30 cellular contexts compared by ENCODE assay signal in genomic region chr9:125585503-125586172, GRCh38.
"Had no signal": no experiment of that assay in that cellular context is flagged by ENCODE, and none has a peak within 500 bp of the region (broad histone marks: within the 10 kb centered on the region; RNA-seq: fewer than 3 reads in every experiment).

No MANE protein-coding gene starts in this region.

- H3K4me3 ChIP-seq: body of pancreas, esophagus squamous epithelium, left ventricle myocardium inferior, ovary, skin epidermis, thoracic aorta, uterus had no signal

- ATAC-seq: activated CD4-positive, alpha-beta T cell treated with anti-CD3 and anti-CD28 coated beads for 36 hours; body of pancreas; sciatic nerve had no signal

- H3K9me3 ChIP-seq: body of pancreas, esophagus squamous epithelium, left ventricle myocardium inferior, ovary, thoracic aorta, uterus had no signal

- H3K9me3 Mint-ChIP-seq: activated B cell treated with CpG ODN at 0.5 μM for 24 hours, type B pancreatic cell had no signal

- H3K4me3 Mint-ChIP-seq: activated B cell treated with CpG ODN at 0.5 μM for 24 hours; activated CD4-positive, alpha-beta T cell treated with anti-CD3 and anti-CD28 coated beads for 36 hours; activated naive CD8-positive, alpha-beta T cell; naive B cell; nephron progenitor cell; stimulated activated naive CD8-positive, alpha-beta T cell treated with anti-CD3 and anti-CD28 coated beads, Interleukin-15, Interleukin-2, amounts not matched to agents 100 ng/mL and 50 ng/mL, for 24 hours; type B pancreatic cell had no signal

- H3K36me3 ChIP-seq: ovary, uterus had no signal

- H3K27ac ChIP-seq: body of pancreas, epithelial cell of prostate, esophagus squamous epithelium, left ventricle myocardium inferior, ovary, skin epidermis, thoracic aorta, uterus had no signal

- H3K27me3 ChIP-seq: body of pancreas, esophagus squamous epithelium, ovary, uterus had no signal

- DNase-seq: activated B cell treated with CpG ODN at 0.5 μM for 24 hours; activated CD4-positive, alpha-beta T cell treated with anti-CD3 and anti-CD28 coated beads for 36 hours; activated CD4-positive, alpha-beta T cell treated with anti-CD3 and anti-CD28 coated beads, Interleukin-2, amount 50 U/mL, for 4 hours; activated CD8-positive, alpha-beta memory T cell treated with anti-CD3 and anti-CD28 coated beads, Interleukin-2, amount 50 U/mL, for 4 hours; activated effector memory CD4-positive, alpha-beta T cell treated with Interleukin-2 at 50 U/mL for 16 hours; activated naive CD4-positive, alpha-beta T cell treated with Interleukin-2 at 50 U/mL for 16 hours; activated T-cell treated with anti-CD3 and anti-CD28 coated beads, Interleukin-2, amount 50 U/mL, for 48 hours; aorta; body of pancreas; dermis blood vessel endothelial cell; effector CD4-positive, alpha-beta T cell; esophagus squamous epithelium; kidney glomerular epithelial cell; left ventricle myocardium inferior; mammary epithelial cell; naive B cell; nephron progenitor cell; ovary; stimulated activated CD4-positive, alpha-beta T cell treated with anti-CD3 and anti-CD28 coated beads, Interleukin-12 subunit alpha, Interleukin-12 subunit beta, amount 100 ng/mL, for 4 hours; stimulated activated CD4-positive, alpha-beta T cell treated with anti-CD3 and anti-CD28 coated beads, Interleukin-4, amount 100 ng/mL, for 1 hour; T-helper 2 cell; uterus had no signal

- H3K4me1 ChIP-seq: left ventricle myocardium inferior had no signal

- H3K27ac Mint-ChIP-seq: activated B cell treated with CpG ODN at 0.5 μM for 24 hours; activated CD4-positive, alpha-beta T cell treated with anti-CD3 and anti-CD28 coated beads for 36 hours; type B pancreatic cell had no signal

- H3K27me3 Mint-ChIP-seq: activated B cell treated with CpG ODN at 0.5 μM for 24 hours; activated CD4-positive, alpha-beta T cell treated with anti-CD3 and anti-CD28 coated beads for 36 hours; activated naive CD8-positive, alpha-beta T cell; naive B cell; progenitor cell of endocrine pancreas; stimulated activated naive CD8-positive, alpha-beta T cell treated with anti-CD3 and anti-CD28 coated beads, Interleukin-15, Interleukin-2, amounts not matched to agents 100 ng/mL and 50 ng/mL, for 24 hours; type B pancreatic cell had no signal
